Comparison of ENCODE assay signal across 18 cellular contexts in genomic region chr3:104887069-104887468, GRCh38.
DNase-seq lines count a peak whose midpoint lies in the region; ATAC-seq, FAIRE-seq and TF ChIP-seq lines count a peak whose summit lies in the region.
"Had no signal": no experiment of that assay in that cellular context is flagged by ENCODE, and none has a peak within 500 bp of the region (broad histone marks: within the 10 kb centered on the region; RNA-seq: fewer than 3 reads in every experiment).

No MANE protein-coding gene starts in this region.

- intact Hi-C loops in activated B cell treated with CpG ODN at 0.5 μM for 24 hours (cut with micrococcal nuclease) (no loop called here), OCI-LY7 (cut with micrococcal nuclease; ENCODE audit: unreplicated experiment) (no loop called here)

- H2AFZ ChIP-seq in osteoblast (ENCODE audit: low read length) (no peak overlapping the region), OCI-LY7 (ENCODE audit: low read length) (no peak overlapping the region)

- H3K27me3 ChIP-seq in osteoblast (ENCODE audit: insufficient read depth, low read length) = no peaks in the 10 kb centered on the region
- H3K27me3 ChIP-seq: BE2C had no signal

- peak; percentile 18 for ATAC-seq in activated B cell treated with CpG ODN at 0.5 μM for 24 hours (ENCODE audit: low read depth)
- no peak for ATAC-seq in left lobe of liver
- ATAC-seq: left cardiac atrium had no signal

- no peak overlapping the region for H3K4me3 ChIP-seq in osteoblast (ENCODE audit: insufficient read depth, low read length)
- H3K4me3 ChIP-seq in OCI-LY7 (ENCODE audit: low read depth, low read length, poor library complexity, severe bottlenecking) = no peak overlapping the region
- H3K4me3 ChIP-seq: SK-N-MC had no signal

- H3K4me3 Mint-ChIP-seq in activated B cell treated with CpG ODN at 0.5 μM for 24 hours = no peak overlapping the region
- H3K4me3 Mint-ChIP-seq: activated CD4-positive, alpha-beta T cell treated with anti-CD3 and anti-CD28 coated beads, Interleukin-2, amount 10 ng/mL, durations not matched to agents 24 days and 14 days; mesothelial cell of epicardium had no signal

- POLR2A ChIA-PET in activated B cell treated with CpG ODN at 0.5 μM for 24 hours (lab: Charles Lee) (no interaction called here), OCI-LY7 (lab: Charles Lee) (no interaction called here)

- H3K9me3 ChIP-seq in osteoblast (ENCODE audit: low read depth, low read length) = no peaks in the 10 kb centered on the region
- H3K9me3 ChIP-seq in OCI-LY7 (ENCODE audit: low read length) = no peaks in the 10 kb centered on the region
- H3K9me3 ChIP-seq: BE2C had no signal

- H3K36me3 ChIP-seq in osteoblast (ENCODE audit: insufficient read depth, low read length) = no peaks in the 10 kb centered on the region
- H3K36me3 ChIP-seq in OCI-LY7 (ENCODE audit: insufficient read depth, low read length) = no peaks in the 10 kb centered on the region
- H3K36me3 ChIP-seq: BE2C had no signal

- peak overlapping the region; percentile 13 for H3K27ac ChIP-seq in osteoblast (ENCODE audit: low read depth, low read length)
- no peak overlapping the region for H3K27ac ChIP-seq in OCI-LY7 (ENCODE audit: low read depth, low read length, poor library complexity, severe bottlenecking)
- H3K27ac ChIP-seq: SK-N-MC had no signal

- no peak for DNase-seq in GM12891 (ENCODE audit: insufficient read length, low spot score)
- peak; percentile 57 for DNase-seq in LHCN-M2 (ENCODE audit: low read depth)
- no peak for DNase-seq in activated B cell treated with CpG ODN at 0.5 μM for 24 hours
- DNase-seq in osteoblast (ENCODE audit: insufficient read length, low spot score, missing footprints) = no peak
- no peak for DNase-seq in left lobe of liver (ENCODE audit: low spot score)
- DNase-seq in SHP77 treated with DMSO at 0.1 percent for 48 hours (lab: John Stamatoyannopoulos, UW) = no peak
- no peak for DNase-seq in OCI-LY7 (ENCODE audit: low spot score)
- DNase-seq: activated CD4-positive, alpha-beta T cell treated with anti-CD3 and anti-CD28 coated beads, Interleukin-2, amount 10 ng/mL, durations not matched to agents 24 days and 14 days; aorta; BE2C; Calu3; left cardiac atrium; NCI-H2029; NCI-H510A treated with DMSO at 0.1 percent for 48 hours had no signal

- H4K20me1 ChIP-seq in osteoblast (ENCODE audit: insufficient read depth, low read length) = no peaks in the 10 kb centered on the region
- no peaks in the 10 kb centered on the region for H4K20me1 ChIP-seq in OCI-LY7 (ENCODE audit: insufficient read depth, low read length)

- CTCF ChIA-PET in activated B cell treated with CpG ODN at 0.5 μM for 24 hours (lab: Charles Lee) (no interaction called here), OCI-LY7 (lab: Charles Lee; ENCODE audit: unreplicated experiment) (no interaction called here)

- H3K4me1 ChIP-seq in osteoblast (ENCODE audit: insufficient read depth, low read length) = peaks cover 28% of the 10 kb centered on the region
- H3K4me1 ChIP-seq in OCI-LY7 (ENCODE audit: insufficient read depth, low read length, poor library complexity, severe bottlenecking) = no peaks in the 10 kb centered on the region
- H3K4me1 ChIP-seq: BE2C had no signal

- no peak for FAIRE-seq in GM12891 (lab: Jason Lieb, UNC)
- FAIRE-seq: GM12892, TTC549 had no signal

- no peaks in the 10 kb centered on the region for H3K36me3 Mint-ChIP-seq in activated B cell treated with CpG ODN at 0.5 μM for 24 hours (ENCODE audit: low read depth)
- H3K36me3 Mint-ChIP-seq: mesothelial cell of epicardium had no signal

- H3K79me2 ChIP-seq in osteoblast (ENCODE audit: insufficient read depth, low read length) = no peaks in the 10 kb centered on the region
- no peaks in the 10 kb centered on the region for H3K79me2 ChIP-seq in OCI-LY7 (ENCODE audit: insufficient read depth, low read depth, low read length)

- no TSS peak for BruUV-seq in OCI-LY7 (replicated peaks; lab: Mats Ljungman, UMichigan)

- no peaks in the 10 kb centered on the region for H3K9me3 Mint-ChIP-seq in activated B cell treated with CpG ODN at 0.5 μM for 24 hours
- H3K9me3 Mint-ChIP-seq: activated CD4-positive, alpha-beta T cell treated with anti-CD3 and anti-CD28 coated beads, Interleukin-2, amount 10 ng/mL, durations not matched to agents 24 days and 14 days had no signal

- no peak overlapping the region for H3K27ac Mint-ChIP-seq in activated B cell treated with CpG ODN at 0.5 μM for 24 hours
- H3K27ac Mint-ChIP-seq: activated CD4-positive, alpha-beta T cell treated with anti-CD3 and anti-CD28 coated beads, Interleukin-2, amount 10 ng/mL, durations not matched to agents 24 days and 14 days; mesothelial cell of epicardium had no signal

- TF ChIP-seq POLR2A in GM12891 (IDR thresholded peaks at IDR 0.05; ENCODE audit: low read depth, low read length) = no peak

- no peaks in the 10 kb centered on the region; the same call in 1 of the 2 replicates for H3K9me2 ChIP-seq in OCI-LY7 (ENCODE audit: insufficient read depth, low read length)

- no peaks in the 10 kb centered on the region for H3K27me3 Mint-ChIP-seq in activated B cell treated with CpG ODN at 0.5 μM for 24 hours
- H3K27me3 Mint-ChIP-seq: activated CD4-positive, alpha-beta T cell treated with anti-CD3 and anti-CD28 coated beads, Interleukin-2, amount 10 ng/mL, durations not matched to agents 24 days and 14 days had no signal

- H3K4me2 ChIP-seq in osteoblast (ENCODE audit: insufficient read depth, low read length) (no peak overlapping the region), OCI-LY7 (ENCODE audit: low read length) (no peak overlapping the region)

- TF ChIP-seq CTCF in activated B cell treated with CpG ODN at 0.5 μM for 24 hours (IDR thresholded peaks at IDR 0.05) = no peak
- no peak for TF ChIP-seq CTCF in osteoblast (IDR thresholded peaks at IDR 0.05; ENCODE audit: extremely low read depth, low read depth, low read length)
- no peak for TF ChIP-seq CTCF in OCI-LY7 (conservative IDR thresholded peaks at IDR 0.05; ENCODE audit: low read length)

- peaks cover 27% of the 10 kb centered on the region for H3K4me1 Mint-ChIP-seq in activated B cell treated with CpG ODN at 0.5 μM for 24 hours
- H3K4me1 Mint-ChIP-seq: activated CD4-positive, alpha-beta T cell treated with anti-CD3 and anti-CD28 coated beads, Interleukin-2, amount 10 ng/mL, durations not matched to agents 24 days and 14 days; mesothelial cell of epicardium had no signal

TF ChIP-seq in GM12891, 5 proteins besides CTCF, POLR2A, EP300 and RAD21:
- no peak for TF ChIP-seq TAF1 (IDR thresholded peaks at IDR 0.05; ENCODE audit: low read depth, low read length)
- peak; percentile 78 for TF ChIP-seq SPI1 (IDR thresholded peaks at IDR 0.05; ENCODE audit: low read depth, low read length)
